Comparison of ENCODE assay signal across 7 cellular contexts in the genomic region with DNA sequence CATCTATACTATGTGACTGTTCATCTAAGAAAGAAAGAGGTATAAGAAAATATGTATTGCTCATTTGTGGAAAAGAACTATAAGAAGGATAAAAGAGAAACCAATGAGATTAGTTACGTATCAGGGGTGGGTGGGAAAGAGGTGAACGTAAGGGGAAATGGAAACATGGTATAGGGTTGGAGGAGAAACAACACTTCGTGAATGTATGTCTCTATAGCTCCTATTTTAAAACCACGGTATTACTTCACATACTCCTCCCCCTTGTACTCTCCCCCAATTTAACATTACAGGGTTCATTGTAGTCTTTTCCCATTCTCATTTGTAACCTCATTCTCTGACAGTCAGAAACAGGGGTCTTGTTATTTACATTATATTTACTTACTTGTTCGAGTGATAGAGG.
"Had no signal": no experiment of that assay in that cellular context is flagged by ENCODE, and none has a peak within 500 bp of the region (broad histone marks: within the 10 kb centered on the region; RNA-seq: fewer than 3 reads in every experiment).

No MANE protein-coding gene starts in this region.

- ATAC-seq: GM12878 had no signal

- FAIRE-seq: G401.6, GM12878, GM12891, GM18507, GM19239 had no signal

- DNase-seq: GDM1, GF-D8 had no signal

- H3K4me3 ChIP-seq: GM12878 had no signal
